In the genomic region with DNA sequence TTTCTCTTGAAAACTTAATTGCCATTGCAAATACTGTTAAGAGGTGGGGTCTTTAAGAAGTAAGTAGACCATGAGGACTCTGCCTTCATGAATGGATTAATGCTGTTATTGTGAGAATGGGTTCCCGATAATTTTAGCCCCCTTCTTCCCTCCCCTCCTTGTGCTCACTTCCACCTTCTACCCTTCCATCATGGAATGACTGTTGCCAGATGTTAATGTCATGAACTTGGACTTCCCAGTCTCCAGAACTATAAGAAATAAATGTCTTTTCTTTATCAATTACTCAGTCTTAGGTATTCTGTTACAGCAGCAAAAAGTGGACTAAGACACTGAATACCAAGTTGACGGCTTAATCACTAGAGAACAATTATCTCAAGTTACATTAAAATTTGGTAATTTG, we compare ENCODE assay signal across 27 cellular contexts.
"Had no signal": no experiment of that assay in that cellular context is flagged by ENCODE, and none has a peak within 500 bp of the region (broad histone marks: within the 10 kb centered on the region; RNA-seq: fewer than 3 reads in every experiment).

No MANE protein-coding gene starts in this region.

- ATAC-seq: stimulated activated effector memory CD8-positive, alpha-beta T cell treated with anti-CD3 and anti-CD28 coated beads, Interleukin-12 subunit alpha, Interleukin-12 subunit beta, amount 100 ng/mL, for 72 hours; stimulated activated memory B cell treated with anti-CD40 and anti-IgM and Interleukin-4, amounts not matched to agents 10 μg/mL and 1 μg/mL and 100 μg/mL, for 72 hours; stimulated activated naive B cell treated with anti-CD40 and anti-IgM and Interleukin-4, amounts not matched to agents 10 μg/mL and 1 μg/mL and 100 μg/mL, for 72 hours; stimulated activated naive CD8-positive, alpha-beta T cell treated with anti-CD3 and anti-CD28 coated beads, Interleukin-15, amount 100 ng/mL, for 72 hours; stimulated activated naive CD8-positive, alpha-beta T cell treated with anti-CD3 and anti-CD28 coated beads, Interleukin-15, Interleukin-2, amounts not matched to agents 100 U/mL and 50 U/mL, for 24 hours; upper lobe of right lung had no signal

- DNase-seq: stimulated activated CD4-positive, alpha-beta T cell treated with anti-CD3 and anti-CD28 coated beads, Interleukin-2, amount 100 ng/mL, for 48 hours; stimulated activated CD4-positive, alpha-beta T cell treated with anti-CD3 and anti-CD28 coated beads, Interleukin-4, amount 100 ng/mL, for 1 hour; stimulated activated CD4-positive, alpha-beta T cell treated with anti-CD3 and anti-CD28 coated beads, Interleukin-4, amount 100 ng/mL, for 24 hours; stimulated activated CD4-positive, alpha-beta T cell treated with anti-CD3 and anti-CD28 coated beads, Interleukin-4, amount 100 ng/mL, for 4 hours; stimulated activated CD8-positive, alpha-beta memory T cell treated with anti-CD3 and anti-CD28 coated beads, Interleukin-4, amount 100 ng/mL, for 48 hours; stimulated activated naive B cell treated with anti-CD40 and anti-IgM and Interleukin-4, amounts not matched to agents 10 μg/mL and 1 μg/mL and 100 μg/mL, for 72 hours; stimulated activated naive CD4-positive, alpha-beta T cell; stimulated activated naive CD4-positive, alpha-beta T cell treated with Interleukin-2 at 50 U/mL for 16 hours; stimulated activated naive CD8-positive, alpha-beta T cell treated with anti-CD3 and anti-CD28 coated beads, Interleukin-15, amount 100 ng/mL, for 72 hours; stimulated activated naive CD8-positive, alpha-beta T cell treated with anti-CD3 and anti-CD28 coated beads, Interleukin-15, Interleukin-2, amounts not matched to agents 100 U/mL and 50 U/mL, for 24 hours; stomach; substantia nigra; testis; thyroid gland; tibial artery; transverse colon; trophoblast cell; upper lobe of left lung; upper lobe of right lung; uterus had no signal

- H3K36me3 ChIP-seq: stomach, suprapubic skin, thoracic aorta, thyroid gland, tibial artery, tibial nerve, transverse colon, upper lobe of left lung, upper lobe of right lung, uterus, vagina had no signal

- H3K27ac ChIP-seq: stomach, suprapubic skin, testis, thoracic aorta, thyroid gland, tibial artery, tibial nerve, transverse colon, upper lobe of left lung, upper lobe of right lung, uterus, vagina had no signal

- FAIRE-seq: urothelium cell line had no signal

- H3K4me1 ChIP-seq: upper lobe of right lung had no signal

- H3K9me3 ChIP-seq: testis, thoracic aorta, thyroid gland, upper lobe of left lung, upper lobe of right lung, uterus, vagina had no signal

- H3K27me3 ChIP-seq: testis, thyroid gland, upper lobe of left lung, vagina had no signal

- H3K4me3 ChIP-seq: stomach, suprapubic skin, testis, thoracic aorta, thyroid gland, tibial artery, tibial nerve, transverse colon, upper lobe of left lung, upper lobe of right lung, uterus, vagina had no signal
